ENCODE assay signal across 20 cellular contexts in the genomic region with DNA sequence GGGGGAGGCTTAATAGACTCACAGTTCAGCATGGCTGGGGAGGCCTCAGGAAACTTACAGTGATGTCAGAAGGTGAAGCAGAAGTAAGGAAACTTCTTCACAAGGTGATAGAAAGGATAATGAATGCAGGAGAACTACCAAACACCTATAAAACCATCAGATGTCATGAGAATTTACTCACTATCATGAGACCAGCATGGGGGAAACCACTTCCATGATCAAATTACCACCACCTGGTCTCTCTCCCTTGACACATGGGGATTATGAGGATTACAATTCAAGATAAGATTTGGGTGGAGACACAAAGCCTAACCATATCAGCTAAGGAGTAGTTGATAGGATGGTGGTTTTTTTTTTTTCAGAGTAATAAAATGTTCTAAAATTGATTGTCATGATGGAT.
"Had no signal": no experiment of that assay in that cellular context is flagged by ENCODE, and none has a peak within 500 bp of the region (broad histone marks: within the 10 kb centered on the region; RNA-seq: fewer than 3 reads in every experiment).

No MANE protein-coding gene starts in this region.

- H3K9me3 Mint-ChIP-seq: activated CD4-positive, alpha-beta T cell treated with anti-CD3 and anti-CD28 coated beads, Interleukin-2, amount 10 ng/mL, durations not matched to agents 7 days and 5 days; brain; neural crest cell had no signal

- DNase-seq: activated CD4-positive, alpha-beta T cell treated with anti-CD3 and anti-CD28 coated beads, Interleukin-2, amount 10 ng/mL, durations not matched to agents 7 days and 5 days; activated CD4-positive, CD25-positive, alpha-beta regulatory T cell treated with anti-CD3 and anti-CD28 coated beads, Interleukin-2, amount 50 U/mL, for 72 hours; activated CD8-positive, alpha-beta T cell treated with anti-CD3 and anti-CD28 coated beads, Interleukin-2, amount 10 ng/mL, durations not matched to agents 7 days and 5 days; activated gamma-delta T cell treated with Interleukin-2 at 50 U/mL for 16 hours; aorta; heart right ventricle; left colon; mesenchymal stem cell; naive thymus-derived CD4-positive, alpha-beta T cell; occipital lobe; right lobe of liver; stimulated activated CD4-positive, alpha-beta T cell treated with anti-CD3 and anti-CD28 coated beads, Interleukin-1b, Interleukin-23, amount 100 ng/mL, for 48 hours; substantia nigra; thyroid gland; upper lobe of right lung had no signal

- H3K4me1 ChIP-seq: heart right ventricle, right lobe of liver, thyroid gland, upper lobe of right lung had no signal

- H3K9me3 ChIP-seq: right lobe of liver, thyroid gland, upper lobe of right lung had no signal

- H3K27ac ChIP-seq: heart right ventricle, right lobe of liver, skin epidermis, thyroid gland, upper lobe of right lung had no signal

- H3K36me3 ChIP-seq: heart right ventricle, right lobe of liver, thyroid gland, upper lobe of right lung had no signal

- H3K4me1 Mint-ChIP-seq: activated CD4-positive, alpha-beta T cell treated with anti-CD3 and anti-CD28 coated beads, Interleukin-2, amount 10 ng/mL, durations not matched to agents 7 days and 5 days; naive thymus-derived CD4-positive, alpha-beta T cell had no signal

- H3K27me3 Mint-ChIP-seq: activated CD4-positive, alpha-beta T cell treated with anti-CD3 and anti-CD28 coated beads, Interleukin-2, amount 10 ng/mL, durations not matched to agents 7 days and 5 days; brain; naive thymus-derived CD4-positive, alpha-beta T cell; stimulated activated naive CD8-positive, alpha-beta T cell treated with anti-CD3 and anti-CD28 coated beads, Interleukin-15, Interleukin-2, amounts not matched to agents 100 ng/mL and 50 ng/mL, for 24 hours had no signal

- H3K36me3 Mint-ChIP-seq: activated naive CD4-positive, alpha-beta T cell treated with anti-CD3 and anti-CD28 coated beads, Interleukin-2, amount 50 U/mL, for 72 hours; brain; naive thymus-derived CD4-positive, alpha-beta T cell had no signal

- H3K27me3 ChIP-seq: heart right ventricle, right lobe of liver, thyroid gland, upper lobe of right lung had no signal

- H3K4me3 Mint-ChIP-seq: activated CD4-positive, alpha-beta T cell treated with anti-CD3 and anti-CD28 coated beads, Interleukin-2, amount 10 ng/mL, durations not matched to agents 7 days and 5 days; activated CD8-positive, alpha-beta T cell treated with anti-CD3 and anti-CD28 coated beads, Interleukin-2, amount 10 ng/mL, durations not matched to agents 7 days and 5 days; brain; naive thymus-derived CD4-positive, alpha-beta T cell; neural crest cell; stimulated activated naive CD8-positive, alpha-beta T cell treated with anti-CD3 and anti-CD28 coated beads, Interleukin-15, Interleukin-2, amounts not matched to agents 100 ng/mL and 50 ng/mL, for 24 hours had no signal

- H3K27ac Mint-ChIP-seq: activated CD4-positive, alpha-beta T cell treated with anti-CD3 and anti-CD28 coated beads, Interleukin-2, amount 10 ng/mL, durations not matched to agents 7 days and 5 days; activated CD8-positive, alpha-beta T cell treated with anti-CD3 and anti-CD28 coated beads, Interleukin-2, amount 10 ng/mL, durations not matched to agents 7 days and 5 days; activated naive CD4-positive, alpha-beta T cell treated with anti-CD3 and anti-CD28 coated beads, Interleukin-2, amount 50 U/mL, for 72 hours; brain; naive thymus-derived CD4-positive, alpha-beta T cell; stimulated activated naive CD8-positive, alpha-beta T cell treated with anti-CD3 and anti-CD28 coated beads, Interleukin-15, Interleukin-2, amounts not matched to agents 100 ng/mL and 50 ng/mL, for 24 hours had no signal

- H3K4me3 ChIP-seq: heart right ventricle, right lobe of liver, skin epidermis, thyroid gland, upper lobe of right lung had no signal
